ENCODE assay signal across 17 cellular contexts in genomic region chr9:37100750-37101149, GRCh38.
"Had no signal": no experiment of that assay in that cellular context is flagged by ENCODE, and none has a peak within 500 bp of the region (broad histone marks: within the 10 kb centered on the region; RNA-seq: fewer than 3 reads in every experiment).

No MANE protein-coding gene starts in this region.

- H3K27ac ChIP-seq: coronary artery, left ventricle myocardium inferior had no signal

- H3K4me1 Mint-ChIP-seq: neural crest cell had no signal

- H3K36me3 Mint-ChIP-seq: activated CD8-positive, alpha-beta memory T cell treated with anti-CD3 and anti-CD28 coated beads, Interleukin-2, amount 10 ng/mL, durations not matched to agents 7 days and 5 days; activated naive CD4-positive, alpha-beta T cell treated with anti-CD3 and anti-CD28 coated beads, Interleukin-2, amount 50 U/mL, for 24 hours had no signal

- ATAC-seq: activated CD4-positive, CD25-positive, alpha-beta regulatory T cell treated with anti-CD3 and anti-CD28 coated beads, Interleukin-2, amount 50 U/mL, for 24 hours; activated CD8-positive, alpha-beta memory T cell treated with anti-CD3 and anti-CD28 coated beads, Interleukin-2, amount 10 ng/mL, durations not matched to agents 7 days and 5 days; sciatic nerve had no signal

- H3K27me3 ChIP-seq: spleen had no signal

- DNase-seq: activated CD4-positive, alpha-beta T cell treated with anti-CD3 and anti-CD28 coated beads, Interleukin-2, amount 50 U/mL, for 48 hours; activated CD8-positive, alpha-beta memory T cell treated with anti-CD3 and anti-CD28 coated beads, Interleukin-2, amount 10 ng/mL, durations not matched to agents 7 days and 5 days; activated effector memory CD4-positive, alpha-beta T cell treated with Interleukin-2 at 50 U/mL for 16 hours; activated T-cell treated with anti-CD3 and anti-CD28 coated beads, Interleukin-2, amount 50 U/mL, for 24 hours; central memory CD4-positive, alpha-beta T cell; effector CD4-positive, alpha-beta T cell; kidney; left ventricle myocardium inferior; spleen; stimulated activated CD4-positive, alpha-beta T cell treated with anti-CD3 and anti-CD28 coated beads, Interleukin-2, amount 100 ng/mL, for 24 hours; stimulated activated naive CD4-positive, alpha-beta T cell treated with Interleukin-2 at 50 U/mL for 16 hours; trophoblast cell had no signal

- H3K4me1 ChIP-seq: left ventricle myocardium inferior had no signal

- H3K36me3 ChIP-seq: left ventricle myocardium inferior, spleen had no signal

- H3K4me3 ChIP-seq: coronary artery, left ventricle myocardium inferior, spleen had no signal

- H3K9me3 ChIP-seq: left ventricle myocardium inferior, spleen had no signal

- H3K4me3 Mint-ChIP-seq: activated CD8-positive, alpha-beta memory T cell treated with anti-CD3 and anti-CD28 coated beads, Interleukin-2, amount 10 ng/mL, durations not matched to agents 7 days and 5 days; activated naive CD4-positive, alpha-beta T cell treated with anti-CD3 and anti-CD28 coated beads, Interleukin-2, amount 50 U/mL, for 24 hours; activated T-cell treated with anti-CD3 and anti-CD28 coated beads, Interleukin-2, amount 50 U/mL, for 24 hours; neural crest cell had no signal

- H3K9me3 Mint-ChIP-seq: activated naive CD4-positive, alpha-beta T cell treated with anti-CD3 and anti-CD28 coated beads, Interleukin-2, amount 50 U/mL, for 24 hours; activated T-cell treated with anti-CD3 and anti-CD28 coated beads, Interleukin-2, amount 50 U/mL, for 24 hours; neural crest cell had no signal

- H3K27ac Mint-ChIP-seq: activated CD8-positive, alpha-beta memory T cell treated with anti-CD3 and anti-CD28 coated beads, Interleukin-2, amount 10 ng/mL, durations not matched to agents 7 days and 5 days; activated naive CD4-positive, alpha-beta T cell treated with anti-CD3 and anti-CD28 coated beads, Interleukin-2, amount 50 U/mL, for 24 hours; activated T-cell treated with anti-CD3 and anti-CD28 coated beads, Interleukin-2, amount 50 U/mL, for 24 hours had no signal

- H3K27me3 Mint-ChIP-seq: activated CD8-positive, alpha-beta memory T cell treated with anti-CD3 and anti-CD28 coated beads, Interleukin-2, amount 10 ng/mL, durations not matched to agents 7 days and 5 days; activated naive CD4-positive, alpha-beta T cell treated with anti-CD3 and anti-CD28 coated beads, Interleukin-2, amount 50 U/mL, for 24 hours; activated T-cell treated with anti-CD3 and anti-CD28 coated beads, Interleukin-2, amount 50 U/mL, for 24 hours had no signal
